Comparison of ENCODE assay signal across 9 cellular contexts in the genomic region with DNA sequence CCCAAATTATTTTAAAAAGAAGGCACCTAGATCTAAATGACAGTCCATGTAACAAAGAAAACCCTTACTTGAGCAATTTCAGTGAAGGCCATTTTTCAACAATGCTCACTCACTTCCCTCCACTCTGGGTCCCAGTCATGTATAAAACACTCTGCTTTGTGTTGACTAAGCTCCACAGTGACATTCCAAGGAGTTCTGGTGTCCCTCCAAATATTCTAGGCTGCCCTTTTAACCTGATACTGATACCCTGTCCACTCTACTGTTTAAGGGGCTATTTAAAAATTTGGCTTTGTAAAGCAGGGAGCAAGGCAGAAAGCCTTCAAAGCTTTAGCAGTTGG.
DNase-seq lines count a peak whose midpoint lies in the region; ATAC-seq and TF ChIP-seq lines count a peak whose summit lies in the region.
"Had no signal": no experiment of that assay in that cellular context is flagged by ENCODE, and none has a peak within 500 bp of the region (broad histone marks: within the 10 kb centered on the region; RNA-seq: fewer than 3 reads in every experiment).

No MANE protein-coding gene starts in this region.

- peaks cover 15 to 27% (median 23%) of the 10 kb centered on the region in 5 donors for H3K27me3 Mint-ChIP-seq in naive thymus-derived CD4-positive, alpha-beta T cell

- no peak overlapping the region for H3K4me3 ChIP-seq in mucosa of stomach (ENCODE audit: low read length)
- no peak overlapping the region for H3K4me3 ChIP-seq in naive thymus-derived CD4-positive, alpha-beta T cell (ENCODE audit: low read length)
- H3K4me3 ChIP-seq: lung had no signal

- ATAC-seq in GM18867 (IDR thresholded peaks at IDR 0.05; ENCODE audit: unreplicated experiment) (peak; percentile 22), HG02840 (IDR thresholded peaks at IDR 0.05; ENCODE audit: low FRiP score, unreplicated experiment) (peak; percentile 14)
- no peak for ATAC-seq in naive thymus-derived CD4-positive, alpha-beta T cell

- POLR2A ChIA-PET in RWPE1 (lab: Yijun Ruan, JAX; ENCODE audit: low non-redundant PET) = interaction anchor here (0.8 kb wide), 1 partner anchor 198 kb away, joined by 3 read pairs; no protein-coding TSS in a partner anchor
- POLR2A ChIA-PET in naive thymus-derived CD4-positive, alpha-beta T cell (lab: Charles Lee) = interaction anchor here (1.4 kb wide), 1 partner anchor 74 kb away, joined by 7 read pairs; a partner anchor contains a TSS

- CTCF ChIA-PET in RWPE1 (lab: Yijun Ruan, JAX) = interaction anchor here (0.6 to 2.4 kb wide), 15 partner anchors 11 to 240 kb away, joined by 3 to 24 read pairs (median 3); a partner anchor contains a TSS
- CTCF ChIA-PET in naive thymus-derived CD4-positive, alpha-beta T cell (lab: Charles Lee) = interaction anchor here (0.9 to 5.9 kb wide), 17 partner anchors 8 to 546 kb away, joined by 3 to 100 read pairs (median 5); a partner anchor contains a TSS

- H3K9me3 Mint-ChIP-seq in naive thymus-derived CD4-positive, alpha-beta T cell = no peaks in the 10 kb centered on the region

- peaks cover 0 to under 1% (median 0%) of the 10 kb centered on the region in 7 donors for H3K4me1 Mint-ChIP-seq in naive thymus-derived CD4-positive, alpha-beta T cell

- no peaks in the 10 kb centered on the region for H3K36me3 Mint-ChIP-seq in naive thymus-derived CD4-positive, alpha-beta T cell

- intact Hi-C loops in naive thymus-derived CD4-positive, alpha-beta T cell (cut with micrococcal nuclease) = loop anchor here (1.0 to 10.0 kb wide), 6 partner anchors 74 to 545 kb away; a partner anchor contains a TSS

- H3K9ac ChIP-seq in mucosa of stomach (ENCODE audit: low read length) = peak overlapping the region; percentile 20

- no peak overlapping the region for H3K27ac Mint-ChIP-seq in naive thymus-derived CD4-positive, alpha-beta T cell

- peaks cover 32% of the 10 kb centered on the region for H3K4me1 ChIP-seq in mucosa of stomach (ENCODE audit: control insufficient read depth, insufficient read depth, low read length)
- H3K4me1 ChIP-seq in naive thymus-derived CD4-positive, alpha-beta T cell (ENCODE audit: control insufficient read depth in 2 of 2, insufficient read depth in 2 of 2, low read length in 2 of 2) = no peaks in the 10 kb centered on the region

- no peak for TF ChIP-seq CTCF in RWPE1 (conservative IDR thresholded peaks at IDR 0.05; ENCODE audit: low read depth)

- DNase-seq in RWPE1 (ENCODE audit: low spot score) = no peak
- no peak for DNase-seq in naive thymus-derived CD4-positive, alpha-beta T cell
- no peak for DNase-seq in NAMALWA (ENCODE audit: low spot score)
- DNase-seq in middle frontal gyrus (ENCODE audit: extremely low spot score, low spot score) = no peak
- DNase-seq in cerebellar nuclear complex (lab: John Stamatoyannopoulos, UW) = no peak

- H3K36me3 ChIP-seq in mucosa of stomach (ENCODE audit: control insufficient read depth, insufficient read depth, low read length) = no peaks in the 10 kb centered on the region
- no peaks in the 10 kb centered on the region for H3K36me3 ChIP-seq in naive thymus-derived CD4-positive, alpha-beta T cell (ENCODE audit: control insufficient read depth in 2 of 3, insufficient read depth in 3 of 3, low read length in 3 of 3)

- no peak overlapping the region for H3K4me3 Mint-ChIP-seq in naive thymus-derived CD4-positive, alpha-beta T cell

- H3K27me3 ChIP-seq in mucosa of stomach (ENCODE audit: control insufficient read depth, insufficient read depth, low read length) = no peaks in the 10 kb centered on the region
- H3K27me3 ChIP-seq in naive thymus-derived CD4-positive, alpha-beta T cell (ENCODE audit: control insufficient read depth in 2 of 2, insufficient read depth in 2 of 2, low read length in 2 of 2) = peaks cover 0 to 3% of the 10 kb centered on the region in 2 donors

- H3K9me3 ChIP-seq in mucosa of stomach (ENCODE audit: control insufficient read depth, low read length) = no peaks in the 10 kb centered on the region
- H3K9me3 ChIP-seq in naive thymus-derived CD4-positive, alpha-beta T cell (ENCODE audit: control insufficient read depth in 2 of 3, low read length in 3 of 3) = no peaks in the 10 kb centered on the region

- H3K27ac ChIP-seq in RWPE1 = peak overlapping the region; percentile 53; the same call in 1 of the 2 replicates
- H3K27ac ChIP-seq in naive thymus-derived CD4-positive, alpha-beta T cell (ENCODE audit: low read depth, low read length) = no peak overlapping the region
